In genomic region chr17:66803474-66803951, GRCh38 we compare ENCODE assay signal across 18 cellular contexts. TPM values are rescaled to one million over a fixed set of nuclear protein-coding genes. Genes with fewer than 3 reads are reported as not detected.
DNase-seq lines count a peak whose midpoint lies in the region; ATAC-seq, FAIRE-seq and TF ChIP-seq lines count a peak whose summit lies in the region.
"Had no signal": no experiment of that assay in that cellular context is flagged by ENCODE, and none has a peak within 500 bp of the region (broad histone marks: within the 10 kb centered on the region; RNA-seq: fewer than 3 reads in every experiment).

No MANE protein-coding gene starts in this region.

- H4K8ac ChIP-seq in H9 (replicated peaks; ENCODE audit: insufficient read length, low read depth, low read length) = no peak overlapping the region
- H4K8ac ChIP-seq in H1 (ENCODE audit: extremely low read depth, insufficient read depth, low read length) = no peak overlapping the region

- peak overlapping the region in 1 of 2 experiments; percentile 25; a peak in 1 of 5 replicates for H3K4me3 Mint-ChIP-seq in H9
- no peak overlapping the region for H3K4me3 Mint-ChIP-seq in activated T-helper 17 cell treated with anti-CD3 and anti-CD28 coated beads, Interleukin-2, amount 50 U/mL, for 72 hours
- no peak overlapping the region for H3K4me3 Mint-ChIP-seq in T-helper 17 cell
- H3K4me3 Mint-ChIP-seq: HFFc6 had no signal

- no peak overlapping the region for H2BK15ac ChIP-seq in H9 (ENCODE audit: low read depth, low read length)
- no peak overlapping the region for H2BK15ac ChIP-seq in H1 (ENCODE audit: low read length)

- H2AFZ ChIP-seq in H9 (ENCODE audit: low read length) (no peak overlapping the region), H1 (ENCODE audit: low read length) (peak overlapping the region; percentile 81)
- H2AFZ ChIP-seq: PC-9 had no signal

- H2BK120ac ChIP-seq in H9 (ENCODE audit: low read depth, low read length, poor library complexity, severe bottlenecking) (no peak overlapping the region), H1 (replicated peaks; ENCODE audit: low read depth, low read length) (peak overlapping the region; percentile 74)

- H3K23ac ChIP-seq in H9 (ENCODE audit: insufficient read length, low read depth, low read length) = no peak overlapping the region
- H3K23ac ChIP-seq in H1 (ENCODE audit: insufficient read length) = no peak overlapping the region

- H2AK5ac ChIP-seq in H9 (ENCODE audit: insufficient read length, low read length) (no peak overlapping the region), H1 (ENCODE audit: low read depth, low read length) (no peak overlapping the region)

- no peak overlapping the region for H4K91ac ChIP-seq in H9 (ENCODE audit: insufficient read length, low read depth, low read length)
- H4K91ac ChIP-seq in H1 (replicated peaks; ENCODE audit: insufficient read length, low read length) = peak overlapping the region; percentile 68

- H3K18ac ChIP-seq in H9 (ENCODE audit: insufficient read length, low read depth, low read length) (no peak overlapping the region), H1 (ENCODE audit: extremely low read depth, low read length) (no peak overlapping the region; the same call in 1 of the 2 replicates)

- H3K4ac ChIP-seq in H9 (ENCODE audit: low read depth, low read length) = no peak overlapping the region
- no peak overlapping the region for H3K4ac ChIP-seq in H1 (replicated peaks; ENCODE audit: insufficient read length, low read depth, low read length)

- no peak overlapping the region for H3K9ac ChIP-seq in H9 (ENCODE audit: extremely low read depth, insufficient read length, low read length)
- no peak overlapping the region for H3K9ac ChIP-seq in H1 (replicated peaks in 1 of 4; ENCODE audit: extremely low read depth in 1 of 4, low read depth in 3 of 4, low read length in 3 of 4)

- H3K23me2 ChIP-seq in H9 (ENCODE audit: insufficient read length, low read depth, low read length, poor library complexity, severe bottlenecking) = no peaks in the 10 kb centered on the region
- peaks cover 2% of the 10 kb centered on the region for H3K23me2 ChIP-seq in H1 (ENCODE audit: low read depth, low read length)

- POLR2A ChIA-PET in H1 (lab: Charles Lee; ENCODE audit: partially characterized antibody) = interaction anchor here (0.8 to 1.6 kb wide), 5 partner anchors 8 to 64 kb away, joined by 3 to 5 read pairs (median 4); no protein-coding TSS in a partner anchor

- H3K4me1 Mint-ChIP-seq in H9 (peaks cover 30 to 33% of the 10 kb centered on the region in 2 experiments), T-helper 17 cell (peaks cover 5% of the 10 kb centered on the region)
- H3K4me1 Mint-ChIP-seq in activated T-helper 17 cell treated with anti-CD3 and anti-CD28 coated beads, Interleukin-2, amount 50 U/mL, for 72 hours = no peaks in the 10 kb centered on the region

- H2BK12ac ChIP-seq in H9 (ENCODE audit: insufficient read length, low read depth, low read length) = no peak overlapping the region
- 0 out of 2 replicates have a peak overlapping the region, but pooled peaks have one; percentile 2 for H2BK12ac ChIP-seq in H1 (ENCODE audit: low read depth, low read length)

- H3K36me3 ChIP-seq in H1 (ENCODE audit: control insufficient read depth in 2 of 4, insufficient read depth in 4 of 4, low read length in 3 of 4) = no peaks in the 10 kb centered on the region

- H3K27me3 ChIP-seq in H9 (ENCODE audit: insufficient read depth, low read length) = no peaks in the 10 kb centered on the region; the same call in 1 of the 2 replicates
- no peaks in the 10 kb centered on the region for H3K27me3 ChIP-seq in H1 (replicated peaks in 1 of 4; ENCODE audit: control insufficient read depth in 3 of 4, extremely low read depth in 1 of 4, insufficient read depth in 3 of 4, low read length in 3 of 4)

- H3K14ac ChIP-seq in H9 (ENCODE audit: insufficient read depth, low read length) (no peak overlapping the region), H1 (ENCODE audit: insufficient read length) (no peak overlapping the region)

- H3K79me2 ChIP-seq in H9 (ENCODE audit: insufficient read depth, low read length) = no peaks in the 10 kb centered on the region
- H3K79me2 ChIP-seq in H1 (ENCODE audit: control insufficient read depth in 1 of 2, insufficient read depth in 2 of 2, low read length in 2 of 2) = no peaks in the 10 kb centered on the region

- H3K79me1 ChIP-seq in H9 (ENCODE audit: insufficient read depth, low read depth, low read length, poor library complexity, severe bottlenecking) (no peaks in the 10 kb centered on the region), H1 (ENCODE audit: low read depth, low read length) (no peaks in the 10 kb centered on the region)

- H3K4me2 ChIP-seq in H9 (ENCODE audit: insufficient read depth, insufficient read length, low read length) (no peak overlapping the region), H1 (ENCODE audit: insufficient read depth in 1 of 2, low read depth in 2 of 2, low read length in 2 of 2) (peak overlapping the region; percentile 21 to 41; a peak in 3 of 4 replicates)
- H3K4me2 ChIP-seq: PC-9 had no signal

- no peak for TF ChIP-seq EP300 in H1 (IDR thresholded peaks at IDR 0.05; ENCODE audit: borderline replicate concordance in 1 of 2, low read depth in 2 of 2, low read length in 2 of 2)

- H3K9me3 Mint-ChIP-seq in H9 = no peaks in the 10 kb centered on the region; a peak in 1 of 5 replicates
- no peaks in the 10 kb centered on the region for H3K9me3 Mint-ChIP-seq in activated T-helper 17 cell treated with anti-CD3 and anti-CD28 coated beads, Interleukin-2, amount 50 U/mL, for 72 hours
- H3K9me3 Mint-ChIP-seq: HFFc6 had no signal

- H2BK20ac ChIP-seq in H9 (ENCODE audit: low read depth, low read length, poor library complexity, severe bottlenecking) = no peak overlapping the region
- peak overlapping the region; percentile 25; the same call in 1 of the 2 replicates for H2BK20ac ChIP-seq in H1 (ENCODE audit: low read length)

- no peak overlapping the region; a peak in 2 of 7 replicates for H3K27ac Mint-ChIP-seq in H9
- no peak overlapping the region for H3K27ac Mint-ChIP-seq in activated T-helper 17 cell treated with anti-CD3 and anti-CD28 coated beads, Interleukin-2, amount 50 U/mL, for 72 hours
- H3K27ac Mint-ChIP-seq in T-helper 17 cell = no peak overlapping the region
- H3K27ac Mint-ChIP-seq: HFFc6 had no signal

- H3T11ph ChIP-seq in H9 (ENCODE audit: low read length) = no peak overlapping the region

- no peak overlapping the region for H4K5ac ChIP-seq in H9 (ENCODE audit: insufficient read length, low read depth, low read length)
- peak overlapping the region; percentile 18 for H4K5ac ChIP-seq in H1 (ENCODE audit: insufficient read length, low read depth, low read length)

- ATAC-seq in HG03280 (IDR thresholded peaks at IDR 0.05; ENCODE audit: unreplicated experiment) = no peak
- ATAC-seq in activated T-helper 17 cell treated with anti-CD3 and anti-CD28 coated beads, Interleukin-2, amount 50 U/mL, for 72 hours (replicated peaks) = no peak
- ATAC-seq in T-helper 17 cell = no peak
- ATAC-seq: HepG2 had no signal

- H2BK5ac ChIP-seq in H9 (ENCODE audit: insufficient read length, low read length) (no peak overlapping the region), H1 (ENCODE audit: low read depth, low read length) (peak overlapping the region; percentile 57; the same call in 1 of the 2 replicates)

- TF ChIP-seq CTCF in H9 (conservative IDR thresholded peaks at IDR 0.05) (no peak), H1 (IDR thresholded peaks at IDR 0.05; ENCODE audit: control extremely low read depth in 1 of 3, insufficient read depth in 1 of 3, low read depth in 1 of 3, low read length in 3 of 3) (no peak)

- H3K4me1 ChIP-seq in H9 (ENCODE audit: insufficient read depth, low read length) (peaks cover 11% of the 10 kb centered on the region; the same call in 1 of the 2 replicates), H1 (replicated peaks in 1 of 4; ENCODE audit: control insufficient read depth in 3 of 4, insufficient read depth in 4 of 4, low read length in 3 of 4) (peaks cover 12 to 17% (median 13%) of the 10 kb centered on the region in 4 experiments)

- H3K27me3 Mint-ChIP-seq in H9 (ENCODE audit: low read depth) (no peaks in the 10 kb centered on the region), T-helper 17 cell (no peaks in the 10 kb centered on the region)
- no peaks in the 10 kb centered on the region for H3K27me3 Mint-ChIP-seq in activated T-helper 17 cell treated with anti-CD3 and anti-CD28 coated beads, Interleukin-2, amount 50 U/mL, for 72 hours

- CTCF ChIA-PET in H1 (lab: Charles Lee; ENCODE audit: partially characterized antibody) = interaction anchor here (0.9 to 2.3 kb wide), 9 partner anchors 9 to 89 kb away, joined by 3 to 13 read pairs (median 7); no protein-coding TSS in a partner anchor

- H3K4me3 ChIP-seq in H1 (ENCODE audit: extremely low read depth in 1 of 4, insufficient read depth in 2 of 4, low read depth in 3 of 4, low read length in 4 of 4) = no peak overlapping the region
- H3K4me3 ChIP-seq: PC-9 had no signal

- DNase-seq in H9 (peak; percentile 79), H1 (ENCODE audit: low read depth in 1 of 2, low spot score in 2 of 2) (peak; percentile 17 to 60), iPS-NIHi7 (ENCODE audit: extremely low spot score) (peak; percentile 66), urothelium cell line (ENCODE audit: low spot score) (no peak), T-helper 17 cell (no peak)
- DNase-seq: AML-193, DMS79, HFFc6, KBM-7, NCI-H187, NCI-H2107, NCI-H510A, PC-9 had no signal

- H3K56ac ChIP-seq in H9 (ENCODE audit: insufficient read length, low read depth, low read length) = no peak overlapping the region
- no peak overlapping the region for H3K56ac ChIP-seq in H1 (replicated peaks; ENCODE audit: insufficient read length, low read depth, low read length)

- H3K36me3 Mint-ChIP-seq in H9 (ENCODE audit: insufficient read depth in 1 of 3, low read depth in 3 of 3) = no peaks in the 10 kb centered on the region; a peak in 2 of 7 replicates
- peaks cover 37% of the 10 kb centered on the region for H3K36me3 Mint-ChIP-seq in activated T-helper 17 cell treated with anti-CD3 and anti-CD28 coated beads, Interleukin-2, amount 50 U/mL, for 72 hours (ENCODE audit: low read depth)
- H3K36me3 Mint-ChIP-seq in T-helper 17 cell (ENCODE audit: low read depth) = peaks cover 3% of the 10 kb centered on the region

- TF ChIP-seq POLR2A in H1 (IDR thresholded peaks at IDR 0.05; ENCODE audit: control extremely low read depth in 1 of 2, low read depth in 2 of 2, low read length in 2 of 2) = no peak

- no CpG with 5 or more reads among the region's 19 CpGs for WGBS in H9 (ENCODE audit: extremely low coverage, insufficient read length, low lambda C conversion rate)
- 57% methylated on average over 19 of the region's 19 CpGs; no CpG with 5 or more reads in 1 of the 2 experiments for WGBS in H1 (ENCODE audit: extremely low coverage in 1 of 2, insufficient coverage in 1 of 2, insufficient read length in 1 of 2, insufficient replicate concordance in 2 of 2, low coverage in 1 of 2, low lambda C conversion rate in 2 of 2, missing lambda C conversion rate in 1 of 2), 2 experiments

- no peaks in the 10 kb centered on the region for H3K9me3 ChIP-seq in H9 (ENCODE audit: control insufficient read depth, low read depth, low read length)
- H3K9me3 ChIP-seq in H1 (ENCODE audit: insufficient read depth in 2 of 2, low read depth in 1 of 2, low read length in 1 of 2) = no peaks in the 10 kb centered on the region
- no peaks in the 10 kb centered on the region for H3K9me3 ChIP-seq in T-helper 17 cell (ENCODE audit: control insufficient read depth, low read length, poor library complexity, severe bottlenecking)

- FAIRE-seq in H1 (lab: Jason Lieb, UNC) = no peak
- peak; percentile 40 for FAIRE-seq in urothelium cell line (lab: Jason Lieb, UNC)
- FAIRE-seq: HepG2 had no signal

- no peak for TF ChIP-seq RAD21 in H1 (IDR thresholded peaks at IDR 0.05 in 1 of 2, conservative IDR thresholded peaks at IDR 0.05 in 1 of 2; ENCODE audit: low read depth in 2 of 2, low read length in 2 of 2)

- H4K20me1 ChIP-seq in H9 (ENCODE audit: control insufficient read depth, insufficient read depth, insufficient read length) = no peaks in the 10 kb centered on the region
- H4K20me1 ChIP-seq in H1 (replicated peaks in 1 of 2; ENCODE audit: control insufficient read depth in 1 of 2, insufficient read depth in 2 of 2, low read length in 2 of 2) = no peaks in the 10 kb centered on the region

- H3K27ac ChIP-seq in H9 (ENCODE audit: insufficient read length, low read depth, low read length) (no peak overlapping the region), H1 (ENCODE audit: low read depth, low read length) (peak overlapping the region; percentile 1; the same call in 1 of the 2 replicates)
- H3K27ac ChIP-seq: C4-2B, PC-9 had no signal

RNA-seq across cellular contexts. Expression of gene CACNG5, which starts 31.4 kb away (rescaled TPM):
- total RNA-seq in H9 (2021) = 1.2 and 1.6 TPM in 2 replicates
- total RNA-seq in H1 (2021; fragmentation: NEBNext Ultra II Directional; extraction: Animal tissue kit (Norgen Biotek cat#: 25700)) = 1.3 and 2.2 TPM in 2 replicates
- 3.1 and 4.1 TPM in 2 replicates for polyA plus RNA-seq in H1 (2011; rRNA removed)
- 1.8 TPM for polyA plus RNA-seq in H1 (2011; cell fraction: cytosol; rRNA removed)
- 6.4 TPM for polyA plus RNA-seq in H1 (2011; cell fraction: nucleus; rRNA removed)
- polyA plus RNA-seq in H1 (2012, experiment 1 of 2) = 1.0 to 1.8 TPM (median 1.3 TPM) in 4 replicates
- 0.73 TPM for polyA plus RNA-seq in H1 (2012, experiment 2 of 2)
- polyA plus RNA-seq in H1 (2013, experiment 1 of 2) = 2.2 TPM
- 2.9 TPM for polyA plus RNA-seq in H1 (2013, experiment 2 of 2)
- 5.1 and 8.7 TPM in 2 replicates for polyA minus RNA-seq in H1 (2011; rRNA and poly(A)+ RNA removed)
- 1.8 TPM for polyA minus RNA-seq in H1 (2011; cell fraction: cytosol; rRNA and poly(A)+ RNA removed)
- polyA minus RNA-seq in H1 (2011; cell fraction: nucleus; rRNA and poly(A)+ RNA removed) = 5.4 TPM
- not detected for total RNA-seq in activated T-helper 17 cell treated with anti-CD3 and anti-CD28 coated beads, Interleukin-2, amount 50 U/mL, for 72 hours
- not detected for total RNA-seq in T-helper 17 cell
- total RNA-seq: H4, HepG2, HFFc6, PC-9 had no signal
- polyA plus RNA-seq: HepG2 had no signal

Comparison
In these comparisons a context has a peak if more than half of its experiments do, and no peak if none do; other contexts are left out.
1. DNase-seq: peak in H9 (single experiment), H1 (2 of 2) and iPS-NIHi7 (single experiment); none in urothelium cell line (single experiment) and T-helper 17 cell (0 of 3).